ENCODE assay signal across 8 cellular contexts in genomic region chr1:35930593-35931423, GRCh38. TPM values are rescaled to one million over a fixed set of nuclear protein-coding genes. Genes with fewer than 3 reads are reported as not detected.
A peak's percentile ranks its signal among the peaks of the same experiment; 100 is the strongest.
DNase-seq lines count a peak whose midpoint lies in the region; ATAC-seq and TF ChIP-seq lines count a peak whose summit lies in the region.

TSS of gene AGO3 (plus strand) at chr1:35931105. CDS start at chr1:35931427, 322 bp downstream.

- H3K36me3 ChIP-seq in Peyer's patch, result no peaks in the 10 kb centered on the region
- H3K36me3 ChIP-seq in esophagus muscularis mucosa, result no peaks in the 10 kb centered on the region
- H3K36me3 ChIP-seq in muscle layer of colon (ENCODE audit: insufficient read depth, low read length), result no peaks in the 10 kb centered on the region

- no peaks in the 10 kb centered on the region for H3K9me3 Mint-ChIP-seq in activated T-cell treated with anti-CD3 and anti-CD28 coated beads, Interleukin-2, amount 50 U/mL, for 4 hours

- peak within 1 kb of the TSS; percentile 67 to 96 (median 90) for H3K4me3 ChIP-seq in Peyer's patch
- H3K4me3 ChIP-seq in esophagus muscularis mucosa, result peak within 1 kb of the TSS; percentile 80 to 96 (median 90)
- H3K4me3 ChIP-seq in muscle layer of colon (ENCODE audit: low read depth in 1 of 2, low read length in 2 of 2), result peak within 1 kb of the TSS; percentile 60 to 85

- H3K4me1 ChIP-seq in Peyer's patch (peaks cover 0 to 21% (median 5%) of the 10 kb centered on the region in 4 donors), esophagus muscularis mucosa (peaks cover 8 to 48% (median 47%) of the 10 kb centered on the region in 4 donors), muscle layer of colon (ENCODE audit: insufficient read depth, low read length) (peaks cover 26% of the 10 kb centered on the region)

- H3K27me3 Mint-ChIP-seq in activated T-cell treated with anti-CD3 and anti-CD28 coated beads, Interleukin-2, amount 50 U/mL, for 4 hours (ENCODE audit: low read depth), result no peaks in the 10 kb centered on the region

- intact Hi-C loops in esophagus muscularis mucosa (cut with DNase I), result no loop called here

- peak within 1 kb of the TSS; percentile 89 for H3K9ac ChIP-seq in muscle layer of colon (ENCODE audit: low read length)

- DNase-seq in DMS153 treated with DMSO at 0.1 percent for 48 hours (lab: John Stamatoyannopoulos, UW; ENCODE audit: unreplicated experiment) (peak; percentile 98), KG1 (lab: John Stamatoyannopoulos, UW) (peak; percentile 75), Peyer's patch (peak; percentile 82 to 91 (median 88)), esophagus muscularis mucosa (ENCODE audit: extremely low spot score) (peak; percentile 93)
- peak; percentile 77 for DNase-seq in activated T-cell treated with anti-CD3 and anti-CD28 coated beads, Interleukin-2, amount 50 U/mL, for 4 hours
- peak; percentile 62 to 66 for DNase-seq in stimulated activated CD8-positive, alpha-beta memory T cell treated with anti-CD3 and anti-CD28 coated beads, Interleukin-7, amount 100 ng/mL, for 1 hour (ENCODE audit: low read depth in 2 of 2)

- peak within 1 kb of the TSS; percentile 95 to 99 (median 99) for H3K27ac ChIP-seq in Peyer's patch
- peak within 1 kb of the TSS; percentile 96 to 99 (median 99) for H3K27ac ChIP-seq in esophagus muscularis mucosa (replicated peaks in 1 of 4)
- peak within 1 kb of the TSS; percentile 74 for H3K27ac ChIP-seq in muscle layer of colon (ENCODE audit: low read depth, low read length)

- H3K36me3 Mint-ChIP-seq in activated T-cell treated with anti-CD3 and anti-CD28 coated beads, Interleukin-2, amount 50 U/mL, for 4 hours (ENCODE audit: insufficient read depth), result no peaks in the 10 kb centered on the region

- H3K27me3 ChIP-seq in Peyer's patch (no peaks in the 10 kb centered on the region), esophagus muscularis mucosa (no peaks in the 10 kb centered on the region), muscle layer of colon (ENCODE audit: control insufficient read depth in 1 of 2, insufficient read depth in 2 of 2, low read length in 2 of 2) (no peaks in the 10 kb centered on the region)

- peaks cover 35% of the 10 kb centered on the region for H3K4me1 Mint-ChIP-seq in activated T-cell treated with anti-CD3 and anti-CD28 coated beads, Interleukin-2, amount 50 U/mL, for 4 hours (ENCODE audit: low read depth)

- TF ChIP-seq POLR2A in Peyer's patch (IDR thresholded peaks at IDR 0.05), result peak; percentile 62 to 78
- TF ChIP-seq POLR2A in esophagus muscularis mucosa (IDR thresholded peaks at IDR 0.05; ENCODE audit: low read depth), result peak; percentile 38

- TF ChIP-seq EP300 in esophagus muscularis mucosa (IDR thresholded peaks at IDR 0.05), result no peak

- TF ChIP-seq CTCF in Peyer's patch (IDR thresholded peaks at IDR 0.05) (no peak), esophagus muscularis mucosa (IDR thresholded peaks at IDR 0.05) (no peak)

- peak within 1 kb of the TSS; percentile 94 for H3K4me3 Mint-ChIP-seq in activated T-cell treated with anti-CD3 and anti-CD28 coated beads, Interleukin-2, amount 50 U/mL, for 4 hours

- ATAC-seq in GM21737 (IDR thresholded peaks at IDR 0.05; ENCODE audit: unreplicated experiment), result peak; percentile 87
- peak; percentile 94 to 96 for ATAC-seq in activated T-cell treated with anti-CD3 and anti-CD28 coated beads, Interleukin-2, amount 50 U/mL, for 4 hours

- 0% methylated on average over 21 of the region's 110 CpGs for WGBS in esophagus muscularis mucosa

- H3K9me3 ChIP-seq in Peyer's patch, result no peaks in the 10 kb centered on the region
- no peaks in the 10 kb centered on the region for H3K9me3 ChIP-seq in esophagus muscularis mucosa
- no peaks in the 10 kb centered on the region for H3K9me3 ChIP-seq in muscle layer of colon (ENCODE audit: low read length)

RNA-seq across cellular contexts. Expression of gene AGO3, which starts in this region (rescaled TPM):
- total RNA-seq in Peyer's patch (10 to 100 TPM; 12.1 to 33.0 (median 18.6) TPM), esophagus muscularis mucosa (10 to 100 TPM; 19.9 to 23.3 (median 21.0) TPM)
- 10 to 100 TPM; 20.3 to 22.8 (median 21.9) TPM for total RNA-seq in activated T-cell treated with anti-CD3 and anti-CD28 coated beads, Interleukin-2, amount 50 U/mL, for 4 hours

Comparison
In these comparisons a context has a peak if more than half of its experiments do, and no peak if none do; other contexts are left out.
1. Peak in every context shown above with its lines: DNase-seq, ATAC-seq, H3K4me3 ChIP-seq and H3K27ac ChIP-seq.